12 cellular contexts compared by ENCODE assay signal in the genomic region with DNA sequence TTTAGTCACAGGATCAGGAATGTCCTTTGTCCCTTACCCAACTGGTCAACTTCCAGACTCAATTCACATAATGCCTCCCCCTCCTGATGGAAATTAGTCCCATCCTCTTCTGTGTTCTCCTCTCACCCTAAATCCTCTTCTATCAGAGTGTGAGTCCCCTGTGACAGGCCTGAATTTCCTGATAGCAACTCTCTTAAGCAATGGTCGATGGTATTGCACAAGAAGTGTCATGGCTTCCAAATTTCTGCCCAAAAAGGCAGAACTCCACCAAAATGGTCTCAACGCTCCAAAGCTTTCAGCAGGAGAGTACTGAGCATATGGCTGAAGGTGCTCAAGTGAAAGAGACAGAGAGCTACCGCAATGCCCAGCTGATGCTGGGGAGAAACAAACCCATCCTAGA. TPM values are rescaled to one million over a fixed set of nuclear protein-coding genes. Genes with fewer than 3 reads are reported as not detected.
DNase-seq lines count a peak whose midpoint lies in the region; ATAC-seq and TF ChIP-seq lines count a peak whose summit lies in the region.
"Had no signal": no experiment of that assay in that cellular context is flagged by ENCODE, and none has a peak within 500 bp of the region (broad histone marks: within the 10 kb centered on the region; RNA-seq: fewer than 3 reads in every experiment).

No MANE protein-coding gene starts in this region.

- no peaks in the 10 kb centered on the region for H3F3A ChIP-seq in Loucy (ENCODE audit: low read depth)

- no peak overlapping the region for H3K4me3 ChIP-seq in CD4-positive, alpha-beta memory T cell (ENCODE audit: low read length in 2 of 2)
- peak overlapping the region; percentile 93 for H3K4me3 ChIP-seq in Loucy (ENCODE audit: low read length, poor library complexity, severe bottlenecking)
- H3K4me3 ChIP-seq in naive thymus-derived CD4-positive, alpha-beta T cell (ENCODE audit: low read length) = no peak overlapping the region
- H3K4me3 ChIP-seq: HAP-1, testis had no signal

- H3K9ac ChIP-seq in Loucy (ENCODE audit: low read depth, low read length, poor library complexity, severe bottlenecking) = peak overlapping the region; percentile 86

- peaks cover 9 to 15% of the 10 kb centered on the region in 2 donors for H3K36me3 Mint-ChIP-seq in CD4-positive, alpha-beta memory T cell
- H3K36me3 Mint-ChIP-seq in naive thymus-derived CD4-positive, alpha-beta T cell = peaks cover 5 to 16% (median 9%) of the 10 kb centered on the region in 5 donors

- CTCF ChIA-PET in CD4-positive, alpha-beta memory T cell (lab: Charles Lee; ENCODE audit: partially characterized antibody) = interaction anchor here (0.6 to 1.1 kb wide), 2 partner anchors 9 to 29 kb away, joined by 3 to 5 read pairs; no protein-coding TSS in a partner anchor
- CTCF ChIA-PET in naive thymus-derived CD4-positive, alpha-beta T cell (lab: Charles Lee) = interaction anchor here (0.6 kb wide), 1 partner anchor 309 kb away, joined by 5 read pairs; no protein-coding TSS in a partner anchor

- H3K4me3 Mint-ChIP-seq in CD4-positive, alpha-beta memory T cell = peak overlapping the region; percentile 8 to 91 (median 44)
- H3K4me3 Mint-ChIP-seq in naive thymus-derived CD4-positive, alpha-beta T cell = peak overlapping the region; percentile 18 to 98 (median 92)

- no peak for DNase-seq in CD4-positive, alpha-beta memory T cell
- DNase-seq in amniotic epithelial cell (ENCODE audit: low read depth) = peak; percentile 16
- DNase-seq in naive thymus-derived CD4-positive, alpha-beta T cell = no peak
- no peak for DNase-seq in NCI-H345 treated with DMSO at 0.1 percent for 48 hours (lab: John Stamatoyannopoulos, UW; ENCODE audit: unreplicated experiment)
- DNase-seq in NCI-H82 treated with DMSO at 0.1 percent for 48 hours (lab: John Stamatoyannopoulos, UW; ENCODE audit: unreplicated experiment) = no peak
- DNase-seq in germinal center (ENCODE audit: low spot score) = no peak
- DNase-seq: KG1, testis had no signal

- no peaks in the 10 kb centered on the region for H3K9me2 ChIP-seq in Loucy (replicated peaks; ENCODE audit: low read depth, low read length)

- peaks cover 53% of the 10 kb centered on the region for H3K4me1 ChIP-seq in CD4-positive, alpha-beta memory T cell (ENCODE audit: insufficient read depth, low read length)
- peaks cover 51% of the 10 kb centered on the region for H3K4me1 ChIP-seq in Loucy (ENCODE audit: insufficient read depth, low read length, poor library complexity, severe bottlenecking)
- peaks cover 34 to 37% of the 10 kb centered on the region in 2 donors for H3K4me1 ChIP-seq in naive thymus-derived CD4-positive, alpha-beta T cell (ENCODE audit: control insufficient read depth in 2 of 2, insufficient read depth in 2 of 2, low read length in 2 of 2)

- H3K79me2 ChIP-seq in Loucy (ENCODE audit: insufficient read depth, low read length) = peaks cover 59% of the 10 kb centered on the region

- peaks cover 34% of the 10 kb centered on the region for H4K20me1 ChIP-seq in Loucy (ENCODE audit: insufficient read depth, low read length, poor library complexity, severe bottlenecking)

- POLR2A ChIA-PET in CD4-positive, alpha-beta memory T cell (lab: Charles Lee; ENCODE audit: partially characterized antibody) = no interaction called here
- POLR2A ChIA-PET in naive thymus-derived CD4-positive, alpha-beta T cell (lab: Charles Lee) = no interaction called here

- no peaks in the 10 kb centered on the region for H3K27me3 ChIP-seq in CD4-positive, alpha-beta memory T cell (ENCODE audit: insufficient read depth, low read length)
- H3K27me3 ChIP-seq in Loucy (ENCODE audit: insufficient read depth, low read length, poor library complexity, severe bottlenecking) = no peaks in the 10 kb centered on the region
- no peaks in the 10 kb centered on the region for H3K27me3 ChIP-seq in naive thymus-derived CD4-positive, alpha-beta T cell (ENCODE audit: control insufficient read depth in 2 of 2, insufficient read depth in 2 of 2, low read length in 2 of 2)
- H3K27me3 ChIP-seq: testis had no signal

- TF ChIP-seq CTCF in Loucy (conservative IDR thresholded peaks at IDR 0.05; ENCODE audit: low read length) = no peak

- peak overlapping the region; percentile 89 for H3K4me2 ChIP-seq in Loucy (ENCODE audit: low read depth, low read length, poor library complexity, severe bottlenecking)

- H3K27me3 Mint-ChIP-seq in CD4-positive, alpha-beta memory T cell = no peaks in the 10 kb centered on the region
- H3K27me3 Mint-ChIP-seq in naive thymus-derived CD4-positive, alpha-beta T cell = peaks cover 0 to 8% (median 0%) of the 10 kb centered on the region in 5 donors

- peaks cover 46 to 61% (median 55%) of the 10 kb centered on the region in 4 donors for H3K4me1 Mint-ChIP-seq in CD4-positive, alpha-beta memory T cell
- H3K4me1 Mint-ChIP-seq in naive thymus-derived CD4-positive, alpha-beta T cell = peaks cover 48 to 68% (median 62%) of the 10 kb centered on the region in 7 donors

- no peak for ATAC-seq in naive thymus-derived CD4-positive, alpha-beta T cell
- ATAC-seq: sciatic nerve had no signal

- no peaks in the 10 kb centered on the region for H3K36me3 ChIP-seq in CD4-positive, alpha-beta memory T cell (ENCODE audit: insufficient read depth, low read length)
- peaks cover 13% of the 10 kb centered on the region; the same call in 1 of the 2 replicates for H3K36me3 ChIP-seq in Loucy (ENCODE audit: insufficient read depth, low read length)
- peaks cover 0 to 15% (median 6%) of the 10 kb centered on the region in 3 experiments for H3K36me3 ChIP-seq in naive thymus-derived CD4-positive, alpha-beta T cell (ENCODE audit: control insufficient read depth in 2 of 3, insufficient read depth in 3 of 3, low read length in 3 of 3)

- H3K9me3 ChIP-seq in CD4-positive, alpha-beta memory T cell (ENCODE audit: control insufficient read depth in 1 of 2, low read length in 2 of 2) = no peaks in the 10 kb centered on the region
- H3K9me3 ChIP-seq in Loucy (ENCODE audit: insufficient read depth, low read depth, low read length) = no peaks in the 10 kb centered on the region
- H3K9me3 ChIP-seq in naive thymus-derived CD4-positive, alpha-beta T cell (ENCODE audit: control insufficient read depth in 2 of 3, low read length in 3 of 3) = no peaks in the 10 kb centered on the region
- H3K9me3 ChIP-seq: HAP-1, testis had no signal

- H2AFZ ChIP-seq in Loucy (ENCODE audit: low read length) = no peak overlapping the region

- intact Hi-C loops in CD4-positive, alpha-beta memory T cell (cut with micrococcal nuclease) = loop anchor here (5.0 kb wide), 2 partner anchors 83 to 608 kb away; no protein-coding TSS in a partner anchor
- intact Hi-C loops in naive thymus-derived CD4-positive, alpha-beta T cell (cut with micrococcal nuclease) = loop anchor here (5.0 to 10.0 kb wide), 7 partner anchors 223 to 1224 kb away; partner anchors contain the start of genes QRSL1 (in 1 of the 2) and RTN4IP1 (in 1 of the 2)

- peak overlapping the region in 4 of 7 donors; percentile 32 to 73 (median 54) for H3K27ac Mint-ChIP-seq in CD4-positive, alpha-beta memory T cell
- H3K27ac Mint-ChIP-seq in naive thymus-derived CD4-positive, alpha-beta T cell = peak overlapping the region in 6 of 9 donors; percentile 2 to 48 (median 19)

- H3K27ac ChIP-seq in CD4-positive, alpha-beta memory T cell (ENCODE audit: low read depth, low read length) = no peak overlapping the region
- no peak overlapping the region for H3K27ac ChIP-seq in naive thymus-derived CD4-positive, alpha-beta T cell (ENCODE audit: low read depth, low read length)
- H3K27ac ChIP-seq: epithelial cell of prostate, testis had no signal

- no peaks in the 10 kb centered on the region for H3K9me3 Mint-ChIP-seq in CD4-positive, alpha-beta memory T cell
- H3K9me3 Mint-ChIP-seq in naive thymus-derived CD4-positive, alpha-beta T cell = no peaks in the 10 kb centered on the region

RNA-seq across cellular contexts. Expression of gene PREP, which starts 2.4 kb away (rescaled TPM):
- total RNA-seq in CD4-positive, alpha-beta memory T cell = 10 to 100 TPM; 34.4 to 34.8 TPM
- polyA plus RNA-seq in CD4-positive, alpha-beta memory T cell = 10 to 100 TPM; 29.8 to 43.6 TPM
- 10 to 100 TPM; 22.2 to 46.7 (median 32.1) TPM for total RNA-seq in naive thymus-derived CD4-positive, alpha-beta T cell
- 10 to 100 TPM; 40.0 to 51.1 TPM for polyA plus RNA-seq in naive thymus-derived CD4-positive, alpha-beta T cell
